ENCODE assay signal across 25 cellular contexts in the genomic region with DNA sequence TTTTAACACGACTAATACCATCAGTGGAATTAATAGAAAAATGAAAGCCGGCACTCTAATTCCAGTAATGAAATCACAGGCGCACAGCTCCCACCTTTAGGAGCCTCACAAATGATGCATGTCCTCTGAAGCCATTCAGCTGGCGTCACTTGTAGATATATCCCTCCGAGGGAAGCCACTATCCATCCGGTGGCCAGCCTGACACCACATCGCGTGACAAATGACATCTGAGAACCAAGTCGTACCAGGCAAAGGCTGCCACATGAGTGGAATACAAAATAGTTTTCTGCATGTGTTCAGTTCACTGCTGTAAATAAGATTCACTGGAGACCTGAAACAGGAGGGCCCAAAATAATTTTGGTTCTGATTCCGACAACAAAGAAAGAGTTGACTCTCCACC.
DNase-seq lines count a peak whose midpoint lies in the region; ATAC-seq and TF ChIP-seq lines count a peak whose summit lies in the region.
"Had no signal": no experiment of that assay in that cellular context is flagged by ENCODE, and none has a peak within 500 bp of the region (broad histone marks: within the 10 kb centered on the region; RNA-seq: fewer than 3 reads in every experiment).

No MANE protein-coding gene starts in this region.

- no peaks in the 10 kb centered on the region for H3K27me3 Mint-ChIP-seq in activated CD8-positive, alpha-beta memory T cell treated with anti-CD3 and anti-CD28 coated beads, Interleukin-2, amount 10 ng/mL, durations not matched to agents 7 days and 5 days

- CTCF ChIA-PET in activated CD8-positive, alpha-beta memory T cell treated with anti-CD3 and anti-CD28 coated beads, Interleukin-2, amount 10 ng/mL, durations not matched to agents 7 days and 5 days (lab: Charles Lee): no interaction called here

- no peaks in the 10 kb centered on the region for H3K4me1 Mint-ChIP-seq in activated CD8-positive, alpha-beta memory T cell treated with anti-CD3 and anti-CD28 coated beads, Interleukin-2, amount 10 ng/mL, durations not matched to agents 7 days and 5 days
- H3K4me1 Mint-ChIP-seq: B cell had no signal

- H3K9me3 Mint-ChIP-seq in activated CD8-positive, alpha-beta memory T cell treated with anti-CD3 and anti-CD28 coated beads, Interleukin-2, amount 10 ng/mL, durations not matched to agents 7 days and 5 days (ENCODE audit: low read depth): peaks cover 4% of the 10 kb centered on the region

- ATAC-seq in HG02678 (IDR thresholded peaks at IDR 0.05; ENCODE audit: unreplicated experiment) (no peak), HG02642 (IDR thresholded peaks at IDR 0.05; ENCODE audit: poor library complexity, unreplicated experiment) (no peak)
- ATAC-seq in activated CD8-positive, alpha-beta memory T cell treated with anti-CD3 and anti-CD28 coated beads, Interleukin-2, amount 10 ng/mL, durations not matched to agents 7 days and 5 days: no peak

- no peak overlapping the region for H3K4me3 Mint-ChIP-seq in activated CD8-positive, alpha-beta memory T cell treated with anti-CD3 and anti-CD28 coated beads, Interleukin-2, amount 10 ng/mL, durations not matched to agents 7 days and 5 days
- H3K4me3 Mint-ChIP-seq: B cell; CD4-positive, CD25-positive, alpha-beta regulatory T cell; H9 had no signal

- no peaks in the 10 kb centered on the region for H3K36me3 ChIP-seq in HAP-1 (replicated peaks)

- in situ Hi-C loops in HAP-1 (cut with MboI; ENCODE audit: low sequenced_read_pairs): no loop called here

- intact Hi-C loops in dorsolateral prefrontal cortex (cut with DNase I) (loop anchor here (5.0 to 10.0 kb wide), 2 partner anchors 36 to 58 kb away; no protein-coding TSS in a partner anchor), posterior cingulate gyrus (cut with DNase I) (no loop called here)

- no peaks in the 10 kb centered on the region for H3K9me3 ChIP-seq in HAP-1

- no peak overlapping the region for H3K27ac Mint-ChIP-seq in activated CD8-positive, alpha-beta memory T cell treated with anti-CD3 and anti-CD28 coated beads, Interleukin-2, amount 10 ng/mL, durations not matched to agents 7 days and 5 days
- H3K27ac Mint-ChIP-seq: B cell; CD4-positive, CD25-positive, alpha-beta regulatory T cell; H9 had no signal

- no peaks in the 10 kb centered on the region for H3K36me3 Mint-ChIP-seq in activated CD8-positive, alpha-beta memory T cell treated with anti-CD3 and anti-CD28 coated beads, Interleukin-2, amount 10 ng/mL, durations not matched to agents 7 days and 5 days
- H3K36me3 Mint-ChIP-seq: CD4-positive, CD25-positive, alpha-beta regulatory T cell had no signal

- peak overlapping the region; percentile 77 to 100 (median 94) for H3K27ac ChIP-seq in dorsolateral prefrontal cortex
- H3K27ac ChIP-seq in layer of hippocampus (ENCODE audit: low read depth, low read length): peak overlapping the region; percentile 92
- H3K27ac ChIP-seq: GM23248, KMS-11, PC-9, RWPE1 had no signal

- peak; percentile 21 for DNase-seq in GM12865 (ENCODE audit: low read depth)
- DNase-seq in dorsolateral prefrontal cortex: peak; percentile 23 to 91 (median 83)
- peak; percentile 45 to 95 (median 66) for DNase-seq in posterior cingulate gyrus
- no peak for DNase-seq in HAP-1 (ENCODE audit: low spot score in 2 of 2)
- no peak for DNase-seq in activated CD8-positive, alpha-beta memory T cell treated with anti-CD3 and anti-CD28 coated beads, Interleukin-2, amount 10 ng/mL, durations not matched to agents 7 days and 5 days
- DNase-seq: CD4-positive, CD25-positive, alpha-beta regulatory T cell; EL; GF-D8; GM23248; H9; IMR-90; NCI-H1105; NCI-H146; NCI-H2029; NCI-H226; NCI-H510A treated with DMSO at 0.1 percent for 48 hours; NCI-H748 treated with DMSO at 0.1 percent for 48 hours; PC-9; SHP77 treated with DMSO at 0.1 percent for 48 hours had no signal

- no peaks in the 10 kb centered on the region for H3K4me1 ChIP-seq in HAP-1

- TF ChIP-seq CTCF in GM12865 (IDR thresholded peaks at IDR 0.05; ENCODE audit: insufficient read depth, low read depth, low read length, missing control alignments) (no peak), dorsolateral prefrontal cortex (IDR thresholded peaks at IDR 0.05 in 54 of 56, conservative IDR thresholded peaks at IDR 0.05 in 2 of 56; ENCODE audit: low read depth in 1 of 56, partially characterized antibody in 56 of 56) (no peak)

- H3K27me3 ChIP-seq in dorsolateral prefrontal cortex (no peaks in the 10 kb centered on the region), layer of hippocampus (ENCODE audit: control insufficient read depth, insufficient read depth, low read length) (no peaks in the 10 kb centered on the region), HAP-1 (ENCODE audit: low read depth) (no peaks in the 10 kb centered on the region)

- H3K4me3 ChIP-seq in GM12865 (ENCODE audit: low read depth, low read length): no peak overlapping the region
- peak overlapping the region in 6 of 59 donors; percentile 6 to 16 (median 11) for H3K4me3 ChIP-seq in dorsolateral prefrontal cortex
- H3K4me3 ChIP-seq in HAP-1: no peak overlapping the region
- H3K4me3 ChIP-seq: GM23248, PC-9 had no signal

Comparison
In these comparisons a context has a peak if more than half of its experiments do, and no peak if none do; other contexts are left out.
1. DNase-seq: peak in GM12865 (single experiment), dorsolateral prefrontal cortex (10 of 10) and posterior cingulate gyrus (10 of 10); none in HAP-1 (0 of 2) and activated CD8-positive, alpha-beta memory T cell treated with anti-CD3 and anti-CD28 coated beads, Interleukin-2, amount 10 ng/mL, durations not matched to agents 7 days and 5 days (single experiment).